ENCODE assay signal across 20 cellular contexts in the genomic region with DNA sequence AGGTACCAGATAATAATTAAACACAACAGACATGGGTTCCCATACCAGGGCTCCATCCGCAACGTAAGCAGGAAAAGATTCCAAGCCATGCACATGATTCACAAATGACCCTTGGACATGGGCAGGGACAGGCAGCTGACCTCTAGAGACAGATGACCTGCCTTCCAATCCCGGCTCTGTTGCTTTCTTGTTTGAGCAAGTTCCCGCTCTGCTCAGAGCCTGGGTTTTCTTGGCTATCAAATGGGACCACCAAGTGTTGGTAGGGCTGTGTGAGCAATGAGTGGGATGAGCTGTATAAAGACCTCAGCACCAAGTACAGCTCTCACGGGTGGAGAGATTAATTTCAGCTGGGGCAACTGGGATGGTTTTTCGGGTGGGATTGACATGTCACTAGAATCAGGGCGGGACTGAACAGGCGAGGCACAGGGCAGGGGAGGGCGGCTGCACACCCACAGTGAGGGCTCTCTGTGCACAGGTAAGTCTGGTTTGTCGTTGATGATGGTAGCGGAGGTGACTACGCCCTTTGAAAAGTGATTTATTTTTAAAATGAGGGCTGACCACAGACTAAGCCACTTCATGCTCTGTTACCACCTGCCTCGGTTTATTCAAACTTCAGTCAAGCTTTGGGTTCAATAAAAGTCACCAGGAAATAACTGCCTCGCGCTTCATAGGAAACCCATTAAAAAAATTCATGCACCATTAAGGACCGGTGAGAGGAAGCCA. TPM values are rescaled to one million over a fixed set of nuclear protein-coding genes. Genes with fewer than 3 reads are reported as not detected.
DNase-seq lines count a peak whose midpoint lies in the region; ATAC-seq, FAIRE-seq and TF ChIP-seq lines count a peak whose summit lies in the region.
"Had no signal": no experiment of that assay in that cellular context is flagged by ENCODE, and none has a peak within 500 bp of the region (broad histone marks: within the 10 kb centered on the region; RNA-seq: fewer than 3 reads in every experiment).

No MANE protein-coding gene starts in this region.

- H3K9me3 ChIP-seq in liver (ENCODE audit: control insufficient read depth in 4 of 4, low read length in 3 of 4) (no peaks in the 10 kb centered on the region), vagina (no peaks in the 10 kb centered on the region), pancreas (no peaks in the 10 kb centered on the region)
- H3K9me3 ChIP-seq: left lung, testis had no signal

- peak overlapping the region; percentile 33 for H3K27ac Mint-ChIP-seq in activated CD4-positive, alpha-beta T cell treated with anti-CD3 and anti-CD28 coated beads, Interleukin-2, amount 10 ng/mL, durations not matched to agents 7 days and 5 days
- H3K27ac Mint-ChIP-seq in activated CD8-positive, alpha-beta memory T cell treated with anti-CD3 and anti-CD28 coated beads, Interleukin-2, amount 10 ng/mL, durations not matched to agents 7 days and 5 days = no peak overlapping the region
- H3K27ac Mint-ChIP-seq: CD14-positive monocyte; T-helper 2 cell treated with Interferon-gamma antibody and Interleukin-4, amounts not matched to agents 5 μg/mL and 100 μg/mL, for 36 hours had no signal

- no peak for FAIRE-seq in pancreas (lab: Jason Lieb, UNC)

- no peak overlapping the region for H3K4me3 Mint-ChIP-seq in activated CD4-positive, alpha-beta T cell treated with anti-CD3 and anti-CD28 coated beads, Interleukin-2, amount 10 ng/mL, durations not matched to agents 7 days and 5 days
- H3K4me3 Mint-ChIP-seq in activated CD8-positive, alpha-beta memory T cell treated with anti-CD3 and anti-CD28 coated beads, Interleukin-2, amount 10 ng/mL, durations not matched to agents 7 days and 5 days = no peak overlapping the region
- H3K4me3 Mint-ChIP-seq: CD14-positive monocyte; T-helper 2 cell treated with Interferon-gamma antibody and Interleukin-4, amounts not matched to agents 5 μg/mL and 100 μg/mL, for 36 hours had no signal

- no peaks in the 10 kb centered on the region for H3K36me3 Mint-ChIP-seq in activated CD4-positive, alpha-beta T cell treated with anti-CD3 and anti-CD28 coated beads, Interleukin-2, amount 10 ng/mL, durations not matched to agents 7 days and 5 days (ENCODE audit: low read depth)
- peaks cover 2% of the 10 kb centered on the region for H3K36me3 Mint-ChIP-seq in activated CD8-positive, alpha-beta memory T cell treated with anti-CD3 and anti-CD28 coated beads, Interleukin-2, amount 10 ng/mL, durations not matched to agents 7 days and 5 days
- H3K36me3 Mint-ChIP-seq: CD14-positive monocyte had no signal

- H3K27ac ChIP-seq in liver (ENCODE audit: low read depth in 1 of 2, low read length in 2 of 2) (peak overlapping the region; percentile 92), vagina (no peak overlapping the region), pancreas (peak overlapping the region in 1 of 4 donors; percentile 93), substantia nigra (ENCODE audit: low read depth, low read length, poor library complexity, severe bottlenecking) (no peak overlapping the region)
- H3K27ac ChIP-seq: left lung, testis had no signal

- TF ChIP-seq POLR2A in vagina (IDR thresholded peaks at IDR 0.05) = no peak

- POLR2A ChIA-PET in activated CD4-positive, alpha-beta T cell treated with anti-CD3 and anti-CD28 coated beads, Interleukin-2, amount 10 ng/mL, durations not matched to agents 7 days and 5 days (lab: Charles Lee) = no interaction called here

- CTCF ChIA-PET in activated CD4-positive, alpha-beta T cell treated with anti-CD3 and anti-CD28 coated beads, Interleukin-2, amount 10 ng/mL, durations not matched to agents 7 days and 5 days (lab: Charles Lee) = interaction anchor here (0.7 to 1.8 kb wide), 2 partner anchors 9 to 27 kb away, joined by 3 to 4 read pairs; no protein-coding TSS in a partner anchor
- CTCF ChIA-PET in activated CD8-positive, alpha-beta memory T cell treated with anti-CD3 and anti-CD28 coated beads, Interleukin-2, amount 10 ng/mL, durations not matched to agents 7 days and 5 days (lab: Charles Lee) = interaction anchor here (1.1 kb wide), 1 partner anchor 130 kb away, joined by 3 read pairs; no protein-coding TSS in a partner anchor

- H3K27me3 Mint-ChIP-seq in activated CD4-positive, alpha-beta T cell treated with anti-CD3 and anti-CD28 coated beads, Interleukin-2, amount 10 ng/mL, durations not matched to agents 7 days and 5 days = peaks cover 3% of the 10 kb centered on the region
- H3K27me3 Mint-ChIP-seq in activated CD8-positive, alpha-beta memory T cell treated with anti-CD3 and anti-CD28 coated beads, Interleukin-2, amount 10 ng/mL, durations not matched to agents 7 days and 5 days = peaks cover 22% of the 10 kb centered on the region

- H3K4me1 Mint-ChIP-seq in activated CD4-positive, alpha-beta T cell treated with anti-CD3 and anti-CD28 coated beads, Interleukin-2, amount 10 ng/mL, durations not matched to agents 7 days and 5 days = peaks cover 28% of the 10 kb centered on the region
- peaks cover 24% of the 10 kb centered on the region for H3K4me1 Mint-ChIP-seq in activated CD8-positive, alpha-beta memory T cell treated with anti-CD3 and anti-CD28 coated beads, Interleukin-2, amount 10 ng/mL, durations not matched to agents 7 days and 5 days

- H3K36me3 ChIP-seq in liver (ENCODE audit: control insufficient read depth in 4 of 4, insufficient read depth in 3 of 4, low read depth in 1 of 4, low read length in 3 of 4) (no peaks in the 10 kb centered on the region), vagina (no peaks in the 10 kb centered on the region), pancreas (no peaks in the 10 kb centered on the region)
- H3K36me3 ChIP-seq: left lung had no signal

- H3K9ac ChIP-seq in liver (ENCODE audit: low read depth in 1 of 2, low read length in 2 of 2) = no peak overlapping the region

- H3K4me3 ChIP-seq in liver (ENCODE audit: low read depth in 1 of 3, low read length in 3 of 3) (no peak overlapping the region), vagina (no peak overlapping the region), pancreas (no peak overlapping the region)
- H3K4me3 ChIP-seq: left lung, testis had no signal

- TF ChIP-seq CTCF in liver (IDR thresholded peaks at IDR 0.05; ENCODE audit: low read depth, low read length, missing input control) (no peak), vagina (IDR thresholded peaks at IDR 0.05) (no peak), pancreas (IDR thresholded peaks at IDR 0.05) (no peak)

- 67% methylated on average over 16 of the region's 16 CpGs for WGBS in liver
- WGBS in pancreas, 2 donors = 90 to 92% methylated on average over 16 of the region's 16 CpGs

- intact Hi-C loops in vagina (cut with DNase I) (no loop called here), pancreas (cut with DNase I) (no loop called here)

- no peaks in the 10 kb centered on the region for H3K27me3 ChIP-seq in liver (ENCODE audit: control insufficient read depth in 4 of 4, insufficient read depth in 4 of 4, low read length in 3 of 4)
- H3K27me3 ChIP-seq in vagina = no peaks in the 10 kb centered on the region
- H3K27me3 ChIP-seq in pancreas = no peaks in the 10 kb centered on the region
- H3K27me3 ChIP-seq: left lung, testis had no signal

- H3K9me3 Mint-ChIP-seq in activated CD4-positive, alpha-beta T cell treated with anti-CD3 and anti-CD28 coated beads, Interleukin-2, amount 10 ng/mL, durations not matched to agents 7 days and 5 days = no peaks in the 10 kb centered on the region
- no peaks in the 10 kb centered on the region for H3K9me3 Mint-ChIP-seq in activated CD8-positive, alpha-beta memory T cell treated with anti-CD3 and anti-CD28 coated beads, Interleukin-2, amount 10 ng/mL, durations not matched to agents 7 days and 5 days (ENCODE audit: low read depth)
- H3K9me3 Mint-ChIP-seq: CD14-positive monocyte; T-helper 2 cell treated with Interferon-gamma antibody and Interleukin-4, amounts not matched to agents 5 μg/mL and 100 μg/mL, for 36 hours had no signal

- H3K4me1 ChIP-seq in liver (ENCODE audit: control insufficient read depth in 4 of 4, insufficient read depth in 4 of 4, low read length in 3 of 4) = peaks cover 13 to 53% (median 44%) of the 10 kb centered on the region in 4 donors
- peaks cover 27% of the 10 kb centered on the region for H3K4me1 ChIP-seq in vagina
- peaks cover 39 to 46% (median 43%) of the 10 kb centered on the region in 3 donors for H3K4me1 ChIP-seq in pancreas
- H3K4me1 ChIP-seq: testis had no signal

- DNase-seq in activated CD4-positive, alpha-beta T cell treated with anti-CD3 and anti-CD28 coated beads, Interleukin-2, amount 10 ng/mL, durations not matched to agents 7 days and 5 days = no peak
- no peak for DNase-seq in activated CD4-positive, alpha-beta T cell treated with anti-CD3 and anti-CD28 coated beads, Interleukin-2, amount 50 U/mL, for 1 hour
- DNase-seq in activated CD8-positive, alpha-beta memory T cell treated with anti-CD3 and anti-CD28 coated beads, Interleukin-2, amount 10 ng/mL, durations not matched to agents 7 days and 5 days = peak; percentile 21
- DNase-seq in vagina (ENCODE audit: extremely low spot score in 2 of 2) (peak; percentile 65 to 87), NOMO-1 (lab: John Stamatoyannopoulos, UW; ENCODE audit: unreplicated experiment in 2 of 2) (no peak), pancreas (no peak), substantia nigra (lab: John Stamatoyannopoulos, UW) (no peak)
- DNase-seq: 8988T; activated CD4-positive, CD25-positive, alpha-beta regulatory T cell treated with anti-CD3 and anti-CD28 coated beads, Interleukin-2, amount 50 U/mL, for 72 hours; aorta; DND-41; left lung; NCI-H2029; nucleus accumbens; SIG-M5; stimulated activated CD4-positive, alpha-beta T cell treated with anti-CD3 and anti-CD28 coated beads, Interleukin-2, amount 100 ng/mL, for 48 hours; testis had no signal

- peak; percentile 63 to 72 for TF ChIP-seq RAD21 in liver (IDR thresholded peaks at IDR 0.05)

- no peak for ATAC-seq in activated CD8-positive, alpha-beta memory T cell treated with anti-CD3 and anti-CD28 coated beads, Interleukin-2, amount 10 ng/mL, durations not matched to agents 7 days and 5 days
- no peak for ATAC-seq in pancreas
- ATAC-seq: left lung had no signal

TF ChIP-seq in liver, 16 proteins besides CTCF, POLR2A, EP300 and RAD21 (continues in another document):
- TF ChIP-seq TAF1 (conservative IDR thresholded peaks at IDR 0.05) (no peak), FOXA1 (IDR thresholded peaks at IDR 0.05) (peak; percentile 69), NR2F2 (IDR thresholded peaks at IDR 0.05) (peak; percentile 71)

RNA-seq across cellular contexts. Expression of a gene that starts 57.5 kb away (rescaled TPM):
- 10 to 100 TPM; 20.4 to 21.7 TPM for total RNA-seq in activated CD4-positive, alpha-beta T cell treated with anti-CD3 and anti-CD28 coated beads, Interleukin-2, amount 10 ng/mL, durations not matched to agents 7 days and 5 days
- 10 to 100 TPM; 12.5 to 13.7 TPM for total RNA-seq in activated CD8-positive, alpha-beta memory T cell treated with anti-CD3 and anti-CD28 coated beads, Interleukin-2, amount 10 ng/mL, durations not matched to agents 7 days and 5 days
- 1 to 10 TPM; 2.6 to 7.4 TPM for total RNA-seq in liver
- polyA plus RNA-seq in liver = 1 to 10 TPM in 1 of 2 donors, under 1 TPM in 1; 0.88 to 3.4 TPM
- total RNA-seq in vagina = 34.6 TPM
- total RNA-seq in pancreas = 10 to 100 TPM; 23.0 to 38.4 (median 26.4) TPM
- 10 to 100 TPM; 13.9 to 14.0 TPM for polyA plus RNA-seq in pancreas

Comparison
In these comparisons a context has a peak if more than half of its experiments do, and no peak if none do; other contexts are left out.
1. DNase-seq: peak in activated CD8-positive, alpha-beta memory T cell treated with anti-CD3 and anti-CD28 coated beads, Interleukin-2, amount 10 ng/mL, durations not matched to agents 7 days and 5 days (single experiment) and vagina (2 of 2); none in activated CD4-positive, alpha-beta T cell treated with anti-CD3 and anti-CD28 coated beads, Interleukin-2, amount 10 ng/mL, durations not matched to agents 7 days and 5 days (single experiment), activated CD4-positive, alpha-beta T cell treated with anti-CD3 and anti-CD28 coated beads, Interleukin-2, amount 50 U/mL, for 1 hour (single experiment), NOMO-1 (0 of 2), pancreas (0 of 6) and substantia nigra (0 of 49).
2. H3K27ac ChIP-seq: peak in liver (2 of 2); none in vagina (single experiment) and substantia nigra (single experiment).